In the genomic region with DNA sequence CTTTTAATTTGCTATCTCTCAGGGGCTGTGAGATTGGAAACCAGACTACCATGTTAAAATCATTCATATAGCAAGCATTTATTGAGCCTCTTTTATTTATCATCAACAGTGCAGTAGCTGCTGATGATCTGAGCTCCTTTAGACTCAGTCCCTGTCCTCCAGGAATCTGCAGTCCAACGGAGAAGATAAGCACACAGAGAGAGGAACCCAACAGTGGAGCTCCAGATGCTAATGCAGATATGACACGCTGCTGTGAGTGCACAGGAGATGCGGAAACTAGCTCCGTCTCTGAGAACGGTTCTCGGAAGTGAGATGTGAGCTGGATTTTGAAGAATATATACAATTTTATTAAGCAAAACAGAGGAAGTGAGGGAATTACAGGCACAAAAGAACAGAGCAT, we compare ENCODE assay signal across 1 cellular context.
TF ChIP-seq lines count a peak whose summit lies in the region.

No MANE protein-coding gene starts in this region.

TF ChIP-seq in K562, 482 proteins besides CTCF, POLR2A, EP300 and RAD21 (continued from another document and continues in another):
- TF ChIP-seq, protein P1, sequence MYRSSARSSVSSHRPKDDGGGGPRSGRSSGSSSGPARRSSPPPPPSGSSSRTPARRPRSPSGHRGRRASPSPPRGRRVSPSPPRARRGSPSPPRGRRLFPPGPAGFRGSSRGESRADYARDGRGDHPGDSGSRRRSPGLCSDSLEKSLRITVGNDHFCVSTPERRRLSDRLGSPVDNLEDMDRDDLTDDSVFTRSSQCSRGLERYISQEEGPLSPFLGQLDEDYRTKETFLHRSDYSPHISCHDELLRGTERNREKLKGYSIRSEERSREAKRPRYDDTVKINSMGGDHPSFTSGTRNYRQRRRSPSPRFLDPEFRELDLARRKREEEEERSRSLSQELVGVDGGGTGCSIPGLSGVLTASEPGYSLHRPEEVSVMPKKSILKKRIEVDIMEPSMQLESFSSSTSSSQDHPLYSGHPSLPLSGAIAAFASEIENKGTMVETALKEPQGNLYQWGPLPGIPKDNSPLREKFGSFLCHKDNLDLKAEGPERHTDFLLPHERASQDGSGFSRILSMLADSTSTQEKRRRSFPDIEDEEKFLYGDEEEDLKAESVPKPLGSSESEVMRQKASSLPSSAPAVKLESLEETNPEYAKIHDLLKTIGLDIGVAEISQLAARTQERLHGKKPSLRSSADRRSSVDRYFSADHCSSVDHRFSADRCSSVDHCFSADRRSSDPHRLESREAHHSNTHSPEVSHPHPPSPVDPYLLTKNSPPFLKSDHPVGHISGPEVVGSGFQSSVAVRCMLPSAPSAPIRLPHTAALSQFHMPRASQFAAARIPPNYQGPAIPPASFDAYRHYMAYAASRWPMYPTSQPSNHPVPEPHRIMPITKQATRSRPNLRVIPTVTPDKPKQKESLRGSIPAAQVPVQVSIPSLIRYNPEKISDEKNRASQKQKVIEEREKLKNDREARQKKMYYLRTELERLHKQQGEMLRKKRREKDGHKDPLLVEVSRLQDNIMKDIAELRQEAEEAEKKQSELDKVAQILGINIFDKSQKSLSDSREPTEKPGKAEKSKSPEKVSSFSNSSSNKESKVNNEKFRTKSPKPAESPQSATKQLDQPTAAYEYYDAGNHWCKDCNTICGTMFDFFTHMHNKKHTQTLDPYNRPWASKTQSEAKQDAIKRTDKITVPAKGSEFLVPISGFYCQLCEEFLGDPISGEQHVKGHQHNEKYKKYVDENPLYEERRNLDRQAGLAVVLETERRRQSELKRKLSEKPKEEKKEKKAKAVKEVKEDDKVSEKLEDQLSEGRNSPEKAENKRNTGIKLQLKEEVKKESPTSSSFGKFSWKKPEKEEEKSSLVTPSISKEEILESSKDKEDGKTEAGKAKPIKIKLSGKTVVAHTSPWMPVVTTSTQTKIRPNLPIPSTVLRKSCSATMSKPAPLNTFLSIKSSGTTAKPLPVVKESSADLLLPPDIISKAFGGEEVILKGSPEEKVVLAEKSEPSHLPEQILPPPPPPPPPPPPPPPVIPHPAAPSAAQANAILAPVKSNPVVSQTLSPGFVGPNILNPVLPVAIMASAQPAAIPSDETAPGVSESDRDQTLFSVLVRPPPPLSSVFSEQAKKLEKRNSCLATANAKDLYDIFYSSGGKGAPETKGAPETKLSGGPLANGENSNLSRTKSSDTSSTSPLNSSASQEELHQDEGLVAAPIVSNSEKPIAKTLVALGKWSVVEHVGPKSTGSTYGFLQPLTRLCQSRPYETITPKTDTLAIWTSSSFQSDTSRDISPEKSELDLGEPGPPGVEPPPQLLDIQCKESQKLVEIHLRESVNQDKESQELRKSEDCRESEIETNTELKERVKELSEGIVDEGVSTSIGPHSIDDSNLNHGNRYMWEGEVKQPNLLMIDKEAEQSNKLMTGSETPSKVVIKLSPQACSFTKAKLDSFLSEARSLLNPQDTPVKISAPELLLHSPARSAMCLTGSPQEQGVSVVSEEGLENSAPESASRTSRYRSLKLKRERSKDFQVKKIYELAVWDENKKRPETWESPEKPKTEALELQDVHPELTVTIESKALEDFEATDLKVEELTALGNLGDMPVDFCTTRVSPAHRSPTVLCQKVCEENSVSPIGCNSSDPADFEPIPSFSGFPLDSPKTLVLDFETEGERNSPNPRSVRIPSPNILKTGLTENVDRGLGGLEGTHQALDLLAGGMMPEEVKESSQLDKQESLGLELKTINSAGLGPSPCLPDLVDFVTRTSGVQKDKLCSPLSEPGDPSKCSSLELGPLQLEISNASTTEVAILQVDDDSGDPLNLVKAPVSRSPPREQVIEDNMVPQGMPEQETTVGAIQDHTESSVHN (IDR thresholded peaks at IDR 0.05; ENCODE audit: borderline replicate concordance in 1 of 2, low read depth in 1 of 2): 0 out of 4 replicates have a peak, but pooled peaks of 1 of the 2 experiments have one; percentile 72
- TF ChIP-seq U2AF2 (optimal IDR thresholded peaks at IDR 0.05; ENCODE audit: low read depth, low read length) (no peak), ZNF644 (tag; IDR thresholded peaks at IDR 0.05; ENCODE audit: low read depth) (peak; percentile 86), MCM2 (IDR thresholded peaks at IDR 0.05; ENCODE audit: low read depth) (no peak), CREB3 (tag; conservative IDR thresholded peaks at IDR 0.05; ENCODE audit: low read depth) (no peak), SLC30A9 (CRISPR knock-in tag; IDR thresholded peaks at IDR 0.05) (no peak), ZNF311 (CRISPR knock-in tag; IDR thresholded peaks at IDR 0.05) (no peak), REST (CRISPR knock-in tag; IDR thresholded peaks at IDR 0.05; ENCODE audit: low read depth) (no peak), ZNF24 (IDR thresholded peaks at IDR 0.05) (no peak), DIDO1 (tag; IDR thresholded peaks at IDR 0.05; ENCODE audit: low read depth) (no peak), GTF2A2 (tag; IDR thresholded peaks at IDR 0.05) (no peak), MTA2 (IDR thresholded peaks at IDR 0.05; ENCODE audit: low read depth) (peak; percentile 94), MEIS2 (IDR thresholded peaks at IDR 0.05; ENCODE audit: partially characterized antibody) (peak; percentile 40), TCFL5 (CRISPR knock-in tag; conservative IDR thresholded peaks at IDR 0.05) (no peak), SNIP1 (IDR thresholded peaks at IDR 0.05; ENCODE audit: low read depth) (no peak), RNF219 (CRISPR knock-in tag; IDR thresholded peaks at IDR 0.05) (no peak), TFE3 (CRISPR knock-in tag; IDR thresholded peaks at IDR 0.05) (no peak), EWSR1 (IDR thresholded peaks at IDR 0.05; ENCODE audit: borderline replicate concordance, low read depth, partially characterized antibody) (no peak), MYBL2 (IDR thresholded peaks at IDR 0.05; ENCODE audit: low read depth) (no peak), MYBL2 (CRISPR knock-in tag; IDR thresholded peaks at IDR 0.05; ENCODE audit: borderline replicate concordance) (no peak), ZKSCAN1 (IDR thresholded peaks at IDR 0.05; ENCODE audit: low read depth, low read length) (no peak)
- TF ChIP-seq, protein P2, sequence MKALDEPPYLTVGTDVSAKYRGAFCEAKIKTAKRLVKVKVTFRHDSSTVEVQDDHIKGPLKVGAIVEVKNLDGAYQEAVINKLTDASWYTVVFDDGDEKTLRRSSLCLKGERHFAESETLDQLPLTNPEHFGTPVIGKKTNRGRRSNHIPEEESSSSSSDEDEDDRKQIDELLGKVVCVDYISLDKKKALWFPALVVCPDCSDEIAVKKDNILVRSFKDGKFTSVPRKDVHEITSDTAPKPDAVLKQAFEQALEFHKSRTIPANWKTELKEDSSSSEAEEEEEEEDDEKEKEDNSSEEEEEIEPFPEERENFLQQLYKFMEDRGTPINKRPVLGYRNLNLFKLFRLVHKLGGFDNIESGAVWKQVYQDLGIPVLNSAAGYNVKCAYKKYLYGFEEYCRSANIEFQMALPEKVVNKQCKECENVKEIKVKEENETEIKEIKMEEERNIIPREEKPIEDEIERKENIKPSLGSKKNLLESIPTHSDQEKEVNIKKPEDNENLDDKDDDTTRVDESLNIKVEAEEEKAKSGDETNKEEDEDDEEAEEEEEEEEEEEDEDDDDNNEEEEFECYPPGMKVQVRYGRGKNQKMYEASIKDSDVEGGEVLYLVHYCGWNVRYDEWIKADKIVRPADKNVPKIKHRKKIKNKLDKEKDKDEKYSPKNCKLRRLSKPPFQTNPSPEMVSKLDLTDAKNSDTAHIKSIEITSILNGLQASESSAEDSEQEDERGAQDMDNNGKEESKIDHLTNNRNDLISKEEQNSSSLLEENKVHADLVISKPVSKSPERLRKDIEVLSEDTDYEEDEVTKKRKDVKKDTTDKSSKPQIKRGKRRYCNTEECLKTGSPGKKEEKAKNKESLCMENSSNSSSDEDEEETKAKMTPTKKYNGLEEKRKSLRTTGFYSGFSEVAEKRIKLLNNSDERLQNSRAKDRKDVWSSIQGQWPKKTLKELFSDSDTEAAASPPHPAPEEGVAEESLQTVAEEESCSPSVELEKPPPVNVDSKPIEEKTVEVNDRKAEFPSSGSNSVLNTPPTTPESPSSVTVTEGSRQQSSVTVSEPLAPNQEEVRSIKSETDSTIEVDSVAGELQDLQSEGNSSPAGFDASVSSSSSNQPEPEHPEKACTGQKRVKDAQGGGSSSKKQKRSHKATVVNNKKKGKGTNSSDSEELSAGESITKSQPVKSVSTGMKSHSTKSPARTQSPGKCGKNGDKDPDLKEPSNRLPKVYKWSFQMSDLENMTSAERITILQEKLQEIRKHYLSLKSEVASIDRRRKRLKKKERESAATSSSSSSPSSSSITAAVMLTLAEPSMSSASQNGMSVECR (CRISPR knock-in tag; IDR thresholded peaks at IDR 0.05): no peak
- TF ChIP-seq, protein P3, sequence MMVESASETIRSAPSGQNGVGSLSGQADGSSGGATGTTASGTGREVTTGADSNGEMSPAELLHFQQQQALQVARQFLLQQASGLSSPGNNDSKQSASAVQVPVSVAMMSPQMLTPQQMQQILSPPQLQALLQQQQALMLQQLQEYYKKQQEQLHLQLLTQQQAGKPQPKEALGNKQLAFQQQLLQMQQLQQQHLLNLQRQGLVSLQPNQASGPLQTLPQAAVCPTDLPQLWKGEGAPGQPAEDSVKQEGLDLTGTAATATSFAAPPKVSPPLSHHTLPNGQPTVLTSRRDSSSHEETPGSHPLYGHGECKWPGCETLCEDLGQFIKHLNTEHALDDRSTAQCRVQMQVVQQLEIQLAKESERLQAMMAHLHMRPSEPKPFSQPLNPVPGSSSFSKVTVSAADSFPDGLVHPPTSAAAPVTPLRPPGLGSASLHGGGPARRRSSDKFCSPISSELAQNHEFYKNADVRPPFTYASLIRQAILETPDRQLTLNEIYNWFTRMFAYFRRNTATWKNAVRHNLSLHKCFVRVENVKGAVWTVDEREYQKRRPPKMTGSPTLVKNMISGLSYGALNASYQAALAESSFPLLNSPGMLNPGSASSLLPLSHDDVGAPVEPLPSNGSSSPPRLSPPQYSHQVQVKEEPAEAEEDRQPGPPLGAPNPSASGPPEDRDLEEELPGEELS (CRISPR knock-in tag; IDR thresholded peaks at IDR 0.05; ENCODE audit: borderline replicate concordance): no peak
- TF ChIP-seq, protein P4, sequence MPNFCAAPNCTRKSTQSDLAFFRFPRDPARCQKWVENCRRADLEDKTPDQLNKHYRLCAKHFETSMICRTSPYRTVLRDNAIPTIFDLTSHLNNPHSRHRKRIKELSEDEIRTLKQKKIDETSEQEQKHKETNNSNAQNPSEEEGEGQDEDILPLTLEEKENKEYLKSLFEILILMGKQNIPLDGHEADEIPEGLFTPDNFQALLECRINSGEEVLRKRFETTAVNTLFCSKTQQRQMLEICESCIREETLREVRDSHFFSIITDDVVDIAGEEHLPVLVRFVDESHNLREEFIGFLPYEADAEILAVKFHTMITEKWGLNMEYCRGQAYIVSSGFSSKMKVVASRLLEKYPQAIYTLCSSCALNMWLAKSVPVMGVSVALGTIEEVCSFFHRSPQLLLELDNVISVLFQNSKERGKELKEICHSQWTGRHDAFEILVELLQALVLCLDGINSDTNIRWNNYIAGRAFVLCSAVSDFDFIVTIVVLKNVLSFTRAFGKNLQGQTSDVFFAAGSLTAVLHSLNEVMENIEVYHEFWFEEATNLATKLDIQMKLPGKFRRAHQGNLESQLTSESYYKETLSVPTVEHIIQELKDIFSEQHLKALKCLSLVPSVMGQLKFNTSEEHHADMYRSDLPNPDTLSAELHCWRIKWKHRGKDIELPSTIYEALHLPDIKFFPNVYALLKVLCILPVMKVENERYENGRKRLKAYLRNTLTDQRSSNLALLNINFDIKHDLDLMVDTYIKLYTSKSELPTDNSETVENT (CRISPR knock-in tag; IDR thresholded peaks at IDR 0.05): no peak
